1 cellular context compared by ENCODE assay signal in the genomic region with DNA sequence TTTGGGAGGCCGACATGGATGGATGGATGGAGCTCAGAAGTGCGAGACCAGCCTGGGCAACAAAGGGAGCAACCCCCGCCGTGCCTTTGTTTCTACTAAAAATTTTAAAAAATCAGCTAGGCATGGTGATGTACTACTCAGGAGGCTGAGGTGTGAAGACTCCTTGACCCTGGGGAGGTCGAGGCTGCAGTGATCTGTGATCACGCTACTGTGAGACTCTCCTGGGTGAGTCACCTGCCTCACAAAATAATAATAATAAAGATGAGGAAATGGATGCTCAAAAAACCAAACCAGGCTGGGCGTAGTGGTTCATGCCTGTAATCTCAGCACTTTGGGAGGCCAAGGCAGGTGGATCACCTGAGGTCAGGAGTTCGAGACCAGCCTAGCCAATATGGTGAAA.
TF ChIP-seq lines count a peak whose summit lies in the region.

No MANE protein-coding gene starts in this region.

TF ChIP-seq in WTC11, 78 proteins besides CTCF, POLR2A, EP300 and RAD21 (continued from another document):
- TF ChIP-seq, protein P1, sequence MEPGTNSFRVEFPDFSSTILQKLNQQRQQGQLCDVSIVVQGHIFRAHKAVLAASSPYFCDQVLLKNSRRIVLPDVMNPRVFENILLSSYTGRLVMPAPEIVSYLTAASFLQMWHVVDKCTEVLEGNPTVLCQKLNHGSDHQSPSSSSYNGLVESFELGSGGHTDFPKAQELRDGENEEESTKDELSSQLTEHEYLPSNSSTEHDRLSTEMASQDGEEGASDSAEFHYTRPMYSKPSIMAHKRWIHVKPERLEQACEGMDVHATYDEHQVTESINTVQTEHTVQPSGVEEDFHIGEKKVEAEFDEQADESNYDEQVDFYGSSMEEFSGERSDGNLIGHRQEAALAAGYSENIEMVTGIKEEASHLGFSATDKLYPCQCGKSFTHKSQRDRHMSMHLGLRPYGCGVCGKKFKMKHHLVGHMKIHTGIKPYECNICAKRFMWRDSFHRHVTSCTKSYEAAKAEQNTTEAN (CRISPR knock-in tag; IDR thresholded peaks at IDR 0.05): no peak
- TF ChIP-seq ZNF219 (CRISPR knock-in tag; IDR thresholded peaks at IDR 0.05; ENCODE audit: borderline replicate concordance): no peak
- TF ChIP-seq ZNF396 (CRISPR knock-in tag; IDR thresholded peaks at IDR 0.05; ENCODE audit: borderline replicate concordance): no peak
- TF ChIP-seq, protein P2, sequence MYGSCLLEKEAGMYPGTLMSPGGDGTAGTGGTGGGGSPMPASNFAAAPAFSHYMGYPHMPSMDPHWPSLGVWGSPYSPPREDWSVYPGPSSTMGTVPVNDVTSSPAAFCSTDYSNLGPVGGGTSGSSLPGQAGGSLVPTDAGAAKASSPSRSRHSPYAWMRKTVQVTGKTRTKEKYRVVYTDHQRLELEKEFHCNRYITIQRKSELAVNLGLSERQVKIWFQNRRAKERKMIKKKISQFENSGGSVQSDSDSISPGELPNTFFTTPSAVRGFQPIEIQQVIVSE (CRISPR knock-in tag; IDR thresholded peaks at IDR 0.05; ENCODE audit: borderline replicate concordance): no peak
- TF ChIP-seq ZNF232 (CRISPR knock-in tag; IDR thresholded peaks at IDR 0.05): no peak
- no peak for TF ChIP-seq ZNF263 (CRISPR knock-in tag; IDR thresholded peaks at IDR 0.05; ENCODE audit: low read depth)
- TF ChIP-seq ATF1 (CRISPR knock-in tag; IDR thresholded peaks at IDR 0.05): no peak
